In genomic region chr2:71416866-71417265, GRCh38 we compare ENCODE assay signal across 7 cellular contexts. TPM values are rescaled to one million over a fixed set of nuclear protein-coding genes. Genes with fewer than 3 reads are reported as not detected.
A peak's percentile ranks its signal among the peaks of the same experiment; 100 is the strongest.
DNase-seq lines count a peak whose midpoint lies in the region; ATAC-seq and TF ChIP-seq lines count a peak whose summit lies in the region.
"Not testable (repeated sequence)": the region's sequence is repeated elsewhere in the genome, so short reads cannot be mapped to it uniquely, and the experiment has no call there.

No MANE protein-coding gene starts in this region.

- TF ChIP-seq RAD21 in HCT116 (IDR thresholded peaks at IDR 0.05; ENCODE audit: low read depth) = not testable (repeated sequence)

- H3K9me2 ChIP-seq in HCT116 (ENCODE audit: insufficient read depth) = not testable (repeated sequence)

- not testable (repeated sequence) for H3K9ac ChIP-seq in HCT116 (ENCODE audit: low read length); smooth muscle cell (ENCODE audit: low read depth)

- RAD21 ChIA-PET in HCT116 (lab: Charles Lee; ENCODE audit: low non-redundant PET in 1 of 2, low total read pairs in 2 of 2, uncharacterized antibody in 2 of 2, unreplicated experiment in 2 of 2) = not testable (repeated sequence)

- TF ChIP-seq EP300 in gastroesophageal sphincter (IDR thresholded peaks at IDR 0.05) = not testable (repeated sequence)

- H3K36me3 ChIP-seq in HCT116 (ENCODE audit: control insufficient read depth in 1 of 2, insufficient read depth in 2 of 2, low read length in 2 of 2); breast epithelium; gastroesophageal sphincter; smooth muscle cell (ENCODE audit: low read depth): not testable (repeated sequence)
- H3K36me3 ChIP-seq in mesodermal cell (ENCODE audit: control insufficient read depth, insufficient read depth, low read length) = peaks cover 16% of the 10 kb centered on the region

- not testable (repeated sequence) for H3F3A ChIP-seq in smooth muscle cell (ENCODE audit: low read depth)

- not testable (repeated sequence) for H3K27me3 Mint-ChIP-seq in WTC11 (ENCODE audit: low read depth)

- H3K27me3 ChIP-seq in HCT116 (ENCODE audit: insufficient read depth, low read length); breast epithelium; gastroesophageal sphincter; smooth muscle cell (ENCODE audit: low read depth): not testable (repeated sequence)

- H3K4me2 ChIP-seq in HCT116 (ENCODE audit: low read length) = 0 out of 2 replicates have a peak overlapping the region, but pooled peaks have one; percentile 23
- H3K4me2 ChIP-seq in smooth muscle cell = peak overlapping the region; percentile 67

- H3K4me3 Mint-ChIP-seq in WTC11 = peak overlapping the region; percentile 84

- not testable (repeated sequence) for TF ChIP-seq CTCF in HCT116 (IDR thresholded peaks at IDR 0.05 in 2 of 3, conservative IDR thresholded peaks at IDR 0.05 in 1 of 3; ENCODE audit: borderline replicate concordance in 1 of 3, insufficient read depth in 1 of 3, low read depth in 2 of 3, low read length in 2 of 3); WTC11 (IDR thresholded peaks at IDR 0.05); breast epithelium (IDR thresholded peaks at IDR 0.05); gastroesophageal sphincter (IDR thresholded peaks at IDR 0.05); smooth muscle cell (IDR thresholded peaks at IDR 0.05; ENCODE audit: borderline replicate concordance, insufficient read depth, poor library complexity, severe bottlenecking)

- H3K36me3 Mint-ChIP-seq in WTC11 = not testable (repeated sequence)

- not testable (repeated sequence) for H3K27ac Mint-ChIP-seq in WTC11

- not testable (repeated sequence) for DNase-seq in HCT116 (ENCODE audit: low read depth, low spot score); breast epithelium (ENCODE audit: low spot score in 2 of 2); smooth muscle cell (lab: John Stamatoyannopoulos, UW; ENCODE audit: unreplicated experiment)
- DNase-seq in WTC11 (ENCODE audit: low spot score) (peak; percentile 26), activated T-helper 1 cell treated with Interleukin-2 at 50 U/mL for 16 hours (ENCODE audit: low read depth) (peak; percentile 7)

- not testable (repeated sequence) for ATAC-seq in HCT116, WTC11, gastroesophageal sphincter

- POLR2A ChIA-PET in HCT116 (lab: Charles Lee) (interaction anchor here (1.0 kb wide), 1 partner anchor 117 kb away, joined by 3 read pairs; no protein-coding TSS in a partner anchor), WTC11 (lab: Charles Lee) (interaction anchor here (0.7 kb wide), 1 partner anchor 262 kb away, joined by 5 read pairs; no protein-coding TSS in a partner anchor)

- not testable (repeated sequence) for H4K20me1 ChIP-seq in HCT116 (ENCODE audit: insufficient read depth); smooth muscle cell (ENCODE audit: low read depth)

- intact Hi-C loops in HCT116 (cut with micrococcal nuclease); breast epithelium (cut with DNase I; ENCODE audit: low total_unique reads): not testable (repeated sequence)

- H3K9me3 ChIP-seq in HCT116 (ENCODE audit: control insufficient read depth in 1 of 2, insufficient read depth in 1 of 2, low read depth in 1 of 2, low read length in 2 of 2); breast epithelium; gastroesophageal sphincter; mesodermal cell (ENCODE audit: control insufficient read depth, low read length); smooth muscle cell (replicated peaks; ENCODE audit: low read depth): not testable (repeated sequence)

- BruUV-seq in HCT116 (replicated peaks; lab: Mats Ljungman, UMichigan) = not testable (repeated sequence)

- H3K27ac ChIP-seq in HCT116 (ENCODE audit: low read depth, low read length); mesodermal cell (ENCODE audit: low read depth, low read length, severe bottlenecking); smooth muscle cell (ENCODE audit: low read depth): not testable (repeated sequence)
- H3K27ac ChIP-seq in breast epithelium (peak overlapping the region in 1 of 2 donors; percentile 74), gastroesophageal sphincter (peak overlapping the region in 1 of 4 donors; percentile 51)

- not testable (repeated sequence) for H3K4me1 ChIP-seq in HCT116 (ENCODE audit: control insufficient read depth in 1 of 2, insufficient read depth in 2 of 2, low read length in 2 of 2); breast epithelium; mesodermal cell (ENCODE audit: control insufficient read depth, insufficient read depth, low read length, poor library complexity, severe bottlenecking); smooth muscle cell (ENCODE audit: low read depth)
- peaks cover 0 to 13% (median 0%) of the 10 kb centered on the region in 3 donors for H3K4me1 ChIP-seq in gastroesophageal sphincter

- WGBS in gastroesophageal sphincter (ENCODE audit: low coverage in 1 of 2), 2 donors = no CpG with 5 or more reads among the region's 15 CpGs
- WGBS in mesodermal cell (ENCODE audit: insufficient coverage in 2 of 2), 2 experiments = no CpG with 5 or more reads among the region's 15 CpGs
- WGBS in smooth muscle cell (ENCODE audit: low lambda C conversion rate) = 3% methylated on average over 9 of the region's 15 CpGs

- peak overlapping the region; percentile 18 to 20; a peak in 1 of 4 replicates for H3K4me3 ChIP-seq in HCT116 (replicated peaks in 1 of 2; ENCODE audit: low read depth in 1 of 2, low read length in 2 of 2)
- peak overlapping the region in 2 of 3 donors; percentile 37 to 58 for H3K4me3 ChIP-seq in breast epithelium
- H3K4me3 ChIP-seq in gastroesophageal sphincter = peak overlapping the region; percentile 22 to 31
- H3K4me3 ChIP-seq in mesodermal cell (ENCODE audit: extremely low read depth, insufficient read depth, low read length, poor library complexity, severe bottlenecking) = peak overlapping the region; percentile 16
- H3K4me3 ChIP-seq in smooth muscle cell = peak overlapping the region; percentile 43

- not testable (repeated sequence) for H2AFZ ChIP-seq in HCT116 (ENCODE audit: low read depth, low read length, poor library complexity, severe bottlenecking); smooth muscle cell (ENCODE audit: low read depth)

- CTCF ChIA-PET in HCT116 (lab: Charles Lee) (interaction anchor here (1.5 kb wide), 1 partner anchor 44 kb away, joined by 3 read pairs; no protein-coding TSS in a partner anchor), WTC11 (lab: Charles Lee) (interaction anchor here (0.8 to 1.5 kb wide), 2 partner anchors 37 to 260 kb away, joined by 3 to 5 read pairs; partner anchors contain the start of gene DYSF)

- peaks cover 27% of the 10 kb centered on the region for H3K79me2 ChIP-seq in HCT116 (ENCODE audit: insufficient read depth, low read length)
- H3K79me2 ChIP-seq in smooth muscle cell (ENCODE audit: low read depth) = not testable (repeated sequence)

- TF ChIP-seq POLR2A in HCT116 (IDR thresholded peaks at IDR 0.05; ENCODE audit: borderline replicate concordance, extremely low read depth, insufficient read depth, insufficient read length); breast epithelium (IDR thresholded peaks at IDR 0.05); gastroesophageal sphincter (IDR thresholded peaks at IDR 0.05): not testable (repeated sequence)

- H3K9me3 Mint-ChIP-seq in WTC11 = not testable (repeated sequence)

- peaks cover 13% of the 10 kb centered on the region for H3K4me1 Mint-ChIP-seq in WTC11

RNA-seq across cellular contexts. Expression of gene DYSF, which starts 36.5 kb away (rescaled TPM):
- 0.89 TPM for total RNA-seq in HCT116 (2021; ENCODE audit: unreplicated experiment)
- polyA plus RNA-seq in HCT116 (2012) = 1.4 and 2.4 TPM in 2 replicates
- 14.8 to 15.5 TPM (median 15.0 TPM) in 3 replicates for total RNA-seq in WTC11 (2021)
- total RNA-seq in breast epithelium = 10 to 100 TPM in 1 of 3 donors, 1 to 10 TPM in 2; 3.0 to 15.7 (median 4.8) TPM
- total RNA-seq in gastroesophageal sphincter = 10 to 100 TPM; 11.0 to 50.1 (median 17.4) TPM
- polyA plus RNA-seq in mesodermal cell (2013, experiment 1 of 2) = 37.6 TPM
- polyA plus RNA-seq in mesodermal cell (2013, experiment 2 of 2) = 23.4 TPM
- total RNA-seq in smooth muscle cell = 1.6 and 2.1 TPM in 2 replicates
- 0.64 and 2.5 TPM in 2 replicates for polyA plus RNA-seq in smooth muscle cell
